ENCODE assay signal across 8 cellular contexts in the genomic region with DNA sequence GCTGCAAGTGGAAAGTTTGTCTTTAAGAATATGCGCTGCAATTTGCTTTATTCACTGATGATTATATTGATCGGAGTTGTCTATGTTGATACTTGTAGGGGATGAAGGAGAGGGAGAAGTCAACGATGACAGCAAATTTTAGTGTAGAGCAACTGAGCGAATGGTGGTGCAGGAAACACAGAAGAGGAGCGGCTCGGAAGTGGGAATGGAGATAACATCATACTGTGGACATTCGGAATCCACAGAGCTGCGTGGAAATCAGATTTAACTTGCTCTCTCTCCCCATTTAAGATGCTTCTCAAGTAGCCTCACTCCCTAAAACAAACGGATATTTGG. TPM values are rescaled to one million over a fixed set of nuclear protein-coding genes. Genes with fewer than 3 reads are reported as not detected.
DNase-seq lines count a peak whose midpoint lies in the region; ATAC-seq and TF ChIP-seq lines count a peak whose summit lies in the region.

No MANE protein-coding gene starts in this region.

- peaks cover 14% of the 10 kb centered on the region for H3F3A ChIP-seq in GM23338 (replicated peaks; ENCODE audit: low read depth)

- peak overlapping the region; percentile 96 for H3K4me3 Mint-ChIP-seq in GM23338
- H3K4me3 Mint-ChIP-seq in T-helper 2 cell treated with Interferon-gamma antibody and Interleukin-4, amounts not matched to agents 5 μg/mL and 100 μg/mL, for 36 hours: peak overlapping the region; percentile 87

- peak overlapping the region; percentile 73 to 94 (median 87) for H3K9ac ChIP-seq in skeletal muscle tissue (ENCODE audit: low read depth in 1 of 3, low read length in 3 of 3)

- WGBS in right cardiac atrium: 45% methylated on average over 9 of the region's 9 CpGs

- intact Hi-C loops in right cardiac atrium (cut with DNase I): loop anchor here in 1 of 4 donors (10.0 kb wide), 1 partner anchor 52 kb away; a partner anchor contains a TSS

- no peaks in the 10 kb centered on the region for H3K9me3 Mint-ChIP-seq in GM23338
- no peaks in the 10 kb centered on the region for H3K9me3 Mint-ChIP-seq in T-helper 2 cell treated with Interferon-gamma antibody and Interleukin-4, amounts not matched to agents 5 μg/mL and 100 μg/mL, for 36 hours

- ATAC-seq in GM23338 (no peak), right cardiac atrium (no peak), GM18502 (IDR thresholded peaks at IDR 0.05; ENCODE audit: poor library complexity, unreplicated experiment) (no peak), GM21737 (IDR thresholded peaks at IDR 0.05; ENCODE audit: unreplicated experiment) (no peak), esophagus mucosa (no peak)

- peak overlapping the region; percentile 100 for H3K4me3 ChIP-seq in GM23338
- H3K4me3 ChIP-seq in right cardiac atrium (ENCODE audit: low read length): peak overlapping the region; percentile 77
- H3K4me3 ChIP-seq in skeletal muscle tissue (ENCODE audit: low read length in 3 of 3): peak overlapping the region; percentile 86 to 97 (median 96)

- H4K20me1 ChIP-seq in GM23338 (replicated peaks; ENCODE audit: insufficient read depth): peaks cover 8% of the 10 kb centered on the region; the same call in 1 of the 2 replicates

- H3K4me1 ChIP-seq in GM23338 (ENCODE audit: insufficient read depth): peaks cover 38% of the 10 kb centered on the region
- H3K4me1 ChIP-seq in right cardiac atrium (ENCODE audit: control insufficient read depth, insufficient read depth, low read length): peaks cover 10% of the 10 kb centered on the region
- H3K4me1 ChIP-seq in skeletal muscle tissue (ENCODE audit: control insufficient read depth in 3 of 3, insufficient read depth in 3 of 3, low read length in 3 of 3): peaks cover 13 to 31% (median 22%) of the 10 kb centered on the region in 3 donors

- peaks cover 5% of the 10 kb centered on the region for H3K27me3 Mint-ChIP-seq in GM23338 (ENCODE audit: insufficient read depth, low read depth, poor library complexity)
- no peaks in the 10 kb centered on the region for H3K27me3 Mint-ChIP-seq in T-helper 2 cell treated with Interferon-gamma antibody and Interleukin-4, amounts not matched to agents 5 μg/mL and 100 μg/mL, for 36 hours (ENCODE audit: low read depth)

- H3K4me1 Mint-ChIP-seq in GM23338: peaks cover 32% of the 10 kb centered on the region
- peaks cover 45% of the 10 kb centered on the region for H3K4me1 Mint-ChIP-seq in T-helper 2 cell treated with Interferon-gamma antibody and Interleukin-4, amounts not matched to agents 5 μg/mL and 100 μg/mL, for 36 hours (ENCODE audit: low read depth)

- H3K9me3 ChIP-seq in right cardiac atrium (ENCODE audit: control insufficient read depth, low read length): no peaks in the 10 kb centered on the region
- no peaks in the 10 kb centered on the region for H3K9me3 ChIP-seq in skeletal muscle tissue (ENCODE audit: control insufficient read depth in 3 of 3, low read length in 3 of 3)

- peaks cover 43% of the 10 kb centered on the region for H3K79me2 ChIP-seq in GM23338 (replicated peaks; ENCODE audit: insufficient read depth)

- H3K27me3 ChIP-seq in GM23338 (ENCODE audit: insufficient read depth) (no peaks in the 10 kb centered on the region), right cardiac atrium (ENCODE audit: control insufficient read depth, insufficient read depth) (no peaks in the 10 kb centered on the region), skeletal muscle tissue (ENCODE audit: control insufficient read depth in 3 of 3, insufficient read depth in 3 of 3, low read length in 3 of 3) (no peaks in the 10 kb centered on the region)

- peak overlapping the region; percentile 56; the same call in 1 of the 2 replicates for H3K27ac ChIP-seq in GM23338 (ENCODE audit: low read depth)
- peak overlapping the region; percentile 52 for H3K27ac ChIP-seq in right cardiac atrium (ENCODE audit: low read length)
- H3K27ac ChIP-seq in skeletal muscle tissue (ENCODE audit: low read depth, low read length): peak overlapping the region; percentile 80

- DNase-seq in GM23338 (ENCODE audit: low spot score): no peak
- no peak for DNase-seq in T-helper 2 cell treated with Interferon-gamma antibody and Interleukin-4, amounts not matched to agents 5 μg/mL and 100 μg/mL, for 36 hours (ENCODE audit: low spot score)
- no peak for DNase-seq in right cardiac atrium
- DNase-seq in NCI-H1436 treated with DMSO at 0.1 percent for 48 hours (lab: John Stamatoyannopoulos, UW): no peak

- H3K36me3 Mint-ChIP-seq in GM23338 (ENCODE audit: low read depth): peaks cover 27% of the 10 kb centered on the region
- H3K36me3 Mint-ChIP-seq in T-helper 2 cell treated with Interferon-gamma antibody and Interleukin-4, amounts not matched to agents 5 μg/mL and 100 μg/mL, for 36 hours (ENCODE audit: low read depth): peaks cover 13% of the 10 kb centered on the region

- peak overlapping the region; percentile 81 for H3K4me2 ChIP-seq in GM23338

- no peak for TF ChIP-seq CTCF in GM23338 (conservative IDR thresholded peaks at IDR 0.05; ENCODE audit: low read depth in 2 of 2)

- peak overlapping the region; percentile 72 for H3K27ac Mint-ChIP-seq in GM23338
- peak overlapping the region; percentile 91 for H3K27ac Mint-ChIP-seq in T-helper 2 cell treated with Interferon-gamma antibody and Interleukin-4, amounts not matched to agents 5 μg/mL and 100 μg/mL, for 36 hours

- H3K9me2 ChIP-seq in GM23338 (ENCODE audit: insufficient read depth): no peaks in the 10 kb centered on the region

- H3K36me3 ChIP-seq in GM23338 (ENCODE audit: insufficient read depth) (peaks cover 10% of the 10 kb centered on the region; the same call in 1 of the 2 replicates), skeletal muscle tissue (ENCODE audit: control insufficient read depth in 3 of 3, insufficient read depth in 3 of 3, low read length in 3 of 3) (peaks cover 13 to 17% (median 15%) of the 10 kb centered on the region in 3 donors)

- H2AFZ ChIP-seq in GM23338: peak overlapping the region; percentile 95

TF ChIP-seq in GM23338, 12 proteins besides CTCF, POLR2A, EP300 and RAD21:
- TF ChIP-seq POLR2AphosphoS5 (IDR thresholded peaks at IDR 0.05; ENCODE audit: low read depth) (no peak), CREB1 (CRISPR knock-in tag; IDR thresholded peaks at IDR 0.05; ENCODE audit: low read depth) (no peak), STAT1 (IDR thresholded peaks at IDR 0.05; ENCODE audit: unreplicated experiment) (no peak), ZNF331 (CRISPR knock-in tag; IDR thresholded peaks at IDR 0.05; ENCODE audit: low read depth) (no peak)
- TF ChIP-seq, protein P1, sequence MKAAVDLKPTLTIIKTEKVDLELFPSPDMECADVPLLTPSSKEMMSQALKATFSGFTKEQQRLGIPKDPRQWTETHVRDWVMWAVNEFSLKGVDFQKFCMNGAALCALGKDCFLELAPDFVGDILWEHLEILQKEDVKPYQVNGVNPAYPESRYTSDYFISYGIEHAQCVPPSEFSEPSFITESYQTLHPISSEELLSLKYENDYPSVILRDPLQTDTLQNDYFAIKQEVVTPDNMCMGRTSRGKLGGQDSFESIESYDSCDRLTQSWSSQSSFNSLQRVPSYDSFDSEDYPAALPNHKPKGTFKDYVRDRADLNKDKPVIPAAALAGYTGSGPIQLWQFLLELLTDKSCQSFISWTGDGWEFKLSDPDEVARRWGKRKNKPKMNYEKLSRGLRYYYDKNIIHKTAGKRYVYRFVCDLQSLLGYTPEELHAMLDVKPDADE (IDR thresholded peaks at IDR 0.05): no peak

RNA-seq across cellular contexts. Expression of a gene that starts 0.7 kb away (rescaled TPM):
- total RNA-seq in GM23338 (2014; rRNA removed; shearing (Covaris generic)): 104 and 111 TPM in 2 replicates
- polyA plus RNA-seq in GM23338 (2016; fragmentation: Nextera tagmentation; extraction: Ambion mirVana) (210 TPM in 2 replicates), right cardiac atrium (141 TPM)
- total RNA-seq in right cardiac atrium (100 to 1,000 TPM in 2 of 4 donors, 10 to 100 TPM in 2; 92.6 to 113 (median 105) TPM), skeletal muscle tissue (65.2 TPM), esophagus mucosa (49.3 TPM)

RNA-seq across cellular contexts. Expression of a gene that starts 24.0 kb away (rescaled TPM):
- total RNA-seq in GM23338 (2014; rRNA removed; shearing (Covaris generic)): 123 and 131 TPM in 2 replicates
- 232 and 241 TPM in 2 replicates for polyA plus RNA-seq in GM23338 (2016; fragmentation: Nextera tagmentation; extraction: Ambion mirVana)
- 100 to 1,000 TPM; 102 to 119 (median 109) TPM for total RNA-seq in right cardiac atrium
- polyA plus RNA-seq in right cardiac atrium: 174 TPM
- total RNA-seq in skeletal muscle tissue: 93.4 TPM
- total RNA-seq in esophagus mucosa: 64.5 TPM

RNA-seq across cellular contexts. Expression of a gene that starts 52.1 kb away (rescaled TPM):
- total RNA-seq in GM23338 (2014; rRNA removed; shearing (Covaris generic)): 45.5 and 47.4 TPM in 2 replicates
- polyA plus RNA-seq in GM23338 (2016; fragmentation: Nextera tagmentation; extraction: Ambion mirVana) (82.1 and 93.2 TPM in 2 replicates), right cardiac atrium (9.2 TPM)
- total RNA-seq in right cardiac atrium (10 to 100 TPM in 2 of 4 donors, 1 to 10 TPM in 2; 7.7 to 12.1 (median 10.0) TPM), skeletal muscle tissue (7.3 TPM), esophagus mucosa (15.3 TPM)

RNA-seq across cellular contexts. Expression of a gene that starts 52.5 kb away (rescaled TPM):
- total RNA-seq in GM23338 (2014; rRNA removed; shearing (Covaris generic)): 0.47 TPM in 1 of 2 replicates, not detected in the other
- 3.8 and 4.4 TPM in 2 replicates for polyA plus RNA-seq in GM23338 (2016; fragmentation: Nextera tagmentation; extraction: Ambion mirVana)
- under 1 TPM in 2 of 4 donors, not detected in 2; 0.63 to 0.71 TPM for total RNA-seq in right cardiac atrium
- 0.29 TPM for polyA plus RNA-seq in right cardiac atrium
- not detected for total RNA-seq in skeletal muscle tissue
- 0.84 TPM for total RNA-seq in esophagus mucosa
